Comparison of ENCODE assay signal across 8 cellular contexts in genomic region chr9:113343732-113344231, GRCh38. TPM values are rescaled to one million over a fixed set of nuclear protein-coding genes. Genes with fewer than 3 reads are reported as not detected.
DNase-seq lines count a peak whose midpoint lies in the region; ATAC-seq and TF ChIP-seq lines count a peak whose summit lies in the region.

No MANE protein-coding gene starts in this region.

- peak overlapping the region in 1 of 2 donors; percentile 83 for H3K27ac Mint-ChIP-seq in stimulated activated naive CD8-positive, alpha-beta T cell treated with anti-CD3 and anti-CD28 coated beads, Interleukin-15, amount 100 ng/mL, for 72 hours

- peaks cover 0 to 9% of the 10 kb centered on the region in 2 donors for H3K9me3 Mint-ChIP-seq in stimulated activated naive CD8-positive, alpha-beta T cell treated with anti-CD3 and anti-CD28 coated beads, Interleukin-15, amount 100 ng/mL, for 72 hours

- H3K27me3 Mint-ChIP-seq in stimulated activated naive CD8-positive, alpha-beta T cell treated with anti-CD3 and anti-CD28 coated beads, Interleukin-15, amount 100 ng/mL, for 72 hours, result peaks cover 7% of the 10 kb centered on the region

- in situ Hi-C loops in GM13976 (cut with MboI; ENCODE audit: low sequenced_read_pairs, unreplicated experiment), result no loop called here

- peak in 1 of 2 donors; percentile 67 for DNase-seq in stimulated activated naive CD8-positive, alpha-beta T cell treated with anti-CD3 and anti-CD28 coated beads, Interleukin-15, amount 100 ng/mL, for 72 hours
- no peak for DNase-seq in stimulated activated naive CD8-positive, alpha-beta T cell treated with anti-CD3 and anti-CD28 coated beads, Interleukin-15, Interleukin-2, amounts not matched to agents 100 U/mL and 50 U/mL, for 24 hours
- DNase-seq in SK-N-DZ (ENCODE audit: low spot score) (peak; percentile 56), fibroblast of the aortic adventitia (ENCODE audit: low read depth) (peak; percentile 96), posterior cingulate gyrus (peak; percentile 58 to 95 (median 77)), GM13976 (ENCODE audit: low spot score) (no peak), NCI-H226 (no peak)

- peak overlapping the region; percentile 2 to 13 for H3K4me3 Mint-ChIP-seq in stimulated activated naive CD8-positive, alpha-beta T cell treated with anti-CD3 and anti-CD28 coated beads, Interleukin-15, amount 100 ng/mL, for 72 hours

- TF ChIP-seq CTCF in fibroblast of the aortic adventitia (IDR thresholded peaks at IDR 0.05; ENCODE audit: insufficient read depth, low read length) (no peak), GM13976 (IDR thresholded peaks at IDR 0.05; ENCODE audit: borderline replicate concordance, control extremely low read depth, extremely low read depth, insufficient read depth, missing control alignments) (no peak)

- peaks cover 70% of the 10 kb centered on the region for H3K4me1 Mint-ChIP-seq in stimulated activated naive CD8-positive, alpha-beta T cell treated with anti-CD3 and anti-CD28 coated beads, Interleukin-15, amount 100 ng/mL, for 72 hours

- no peak overlapping the region for H3K4me3 ChIP-seq in fibroblast of the aortic adventitia (ENCODE audit: low read depth, low read length)

- peak; percentile 63 for ATAC-seq in stimulated activated naive CD8-positive, alpha-beta T cell treated with anti-CD3 and anti-CD28 coated beads, Interleukin-15, amount 100 ng/mL, for 72 hours
- ATAC-seq in stimulated activated naive CD8-positive, alpha-beta T cell treated with anti-CD3 and anti-CD28 coated beads, Interleukin-15, Interleukin-2, amounts not matched to agents 100 U/mL and 50 U/mL, for 24 hours, result no peak
- ATAC-seq in HG02588 (IDR thresholded peaks at IDR 0.05; ENCODE audit: unreplicated experiment), result no peak

- intact Hi-C loops in posterior cingulate gyrus (cut with DNase I), result loop anchor here (5.0 kb wide), 1 partner anchor 34 kb away; the partner anchor contains the start of gene HDHD3

RNA-seq across cellular contexts. Expression of gene WDR31, which starts 3.7 kb away (rescaled TPM):
- 0.43 and 0.85 TPM in 2 replicates for polyA plus RNA-seq in SK-N-DZ (2014; cell fraction: cytosol; rRNA removed)
- 0.15 and 0.21 TPM in 2 replicates for polyA plus RNA-seq in SK-N-DZ (2014; cell fraction: nucleus; rRNA removed)
- 0.33 and 2.4 TPM in 2 replicates for total RNA-seq in fibroblast of the aortic adventitia (ENCODE audit: low replicate concordance)

RNA-seq across cellular contexts. Expression of gene BSPRY, which starts 5.6 kb away (rescaled TPM):
- polyA plus RNA-seq in SK-N-DZ (2014; cell fraction: cytosol; rRNA removed), result not detected in 2 replicates
- polyA plus RNA-seq in SK-N-DZ (2014; cell fraction: nucleus; rRNA removed), result not detected in 2 replicates
- not detected in 2 replicates for total RNA-seq in fibroblast of the aortic adventitia (ENCODE audit: low replicate concordance)

RNA-seq across cellular contexts. Expression of gene HDHD3, which starts 33.0 kb away (rescaled TPM):
- polyA plus RNA-seq in SK-N-DZ (2014; cell fraction: cytosol; rRNA removed), result 12.1 and 19.5 TPM in 2 replicates
- polyA plus RNA-seq in SK-N-DZ (2014; cell fraction: nucleus; rRNA removed), result 14.1 and 19.6 TPM in 2 replicates
- 7.8 and 9.5 TPM in 2 replicates for total RNA-seq in fibroblast of the aortic adventitia (ENCODE audit: low replicate concordance)

RNA-seq across cellular contexts. Expression of gene RNF183, which starts 40.6 kb away (rescaled TPM):
- not detected in 2 replicates for polyA plus RNA-seq in SK-N-DZ (2014; cell fraction: cytosol; rRNA removed)
- polyA plus RNA-seq in SK-N-DZ (2014; cell fraction: nucleus; rRNA removed), result not detected in 2 replicates
- not detected in 2 replicates for total RNA-seq in fibroblast of the aortic adventitia (ENCODE audit: low replicate concordance)

RNA-seq across cellular contexts. Expression of gene ALAD, which starts 57.3 kb away (rescaled TPM):
- polyA plus RNA-seq in SK-N-DZ (2014; cell fraction: cytosol; rRNA removed), result 10.1 and 11.0 TPM in 2 replicates
- polyA plus RNA-seq in SK-N-DZ (2014; cell fraction: nucleus; rRNA removed), result 35.8 and 52.0 TPM in 2 replicates
- total RNA-seq in fibroblast of the aortic adventitia (ENCODE audit: low replicate concordance), result 17.0 and 37.9 TPM in 2 replicates

Comparison
In these comparisons a context has a peak if more than half of its experiments do, and no peak if none do; other contexts are left out.
1. DNase-seq: peak in SK-N-DZ (single experiment), fibroblast of the aortic adventitia (single experiment) and posterior cingulate gyrus (10 of 10); none in stimulated activated naive CD8-positive, alpha-beta T cell treated with anti-CD3 and anti-CD28 coated beads, Interleukin-15, Interleukin-2, amounts not matched to agents 100 U/mL and 50 U/mL, for 24 hours (single experiment), GM13976 (single experiment) and NCI-H226 (single experiment).